Comparison of ENCODE assay signal across 11 cellular contexts in genomic region chr6:36067374-36068011, GRCh38. TPM values are rescaled to one million over a fixed set of nuclear protein-coding genes. Genes with fewer than 3 reads are reported as not detected.
DNase-seq lines count a peak whose midpoint lies in the region; ATAC-seq and TF ChIP-seq lines count a peak whose summit lies in the region.
"Had no signal": no experiment of that assay in that cellular context is flagged by ENCODE, and none has a peak within 500 bp of the region (broad histone marks: within the 10 kb centered on the region; RNA-seq: fewer than 3 reads in every experiment).

No MANE protein-coding gene starts in this region.

- POLR2A ChIA-PET in HEK293 (lab: Yijun Ruan, JAX) (interaction anchor here (0.9 kb wide), 1 partner anchor 38 kb away, joined by 3 read pairs; no protein-coding TSS in a partner anchor), HEK293T (lab: Yijun Ruan, JAX) (interaction anchor here (3.0 kb wide), 1 partner anchor 39 kb away, joined by 20 read pairs; the partner anchor contains the start of gene MAPK14)

- H3K4me3 ChIP-seq in HEK293 (ENCODE audit: low read depth, low read length) (no peak overlapping the region), mucosa of descending colon (no peak overlapping the region)

- H3K27ac ChIP-seq in HEK293 (ENCODE audit: extremely low read depth, low read depth, low read length), result no peak overlapping the region

- no peak for ATAC-seq in central memory CD8-positive, alpha-beta T cell (replicated peaks; ENCODE audit: extremely low read depth, poor library complexity, severe bottlenecking)
- ATAC-seq in mucosa of descending colon, result peak; percentile 74
- ATAC-seq in GM18909 (IDR thresholded peaks at IDR 0.05; ENCODE audit: poor library complexity, unreplicated experiment), result no peak
- no peak for ATAC-seq in GM19324 (IDR thresholded peaks at IDR 0.05; ENCODE audit: low FRiP score, unreplicated experiment)

- peaks cover 1% of the 10 kb centered on the region for H3K36me3 Mint-ChIP-seq in central memory CD8-positive, alpha-beta T cell (ENCODE audit: insufficient read depth)

- CTCF ChIA-PET in HEK293 (lab: Yijun Ruan, JAX), result interaction anchor here (0.5 to 11.1 kb wide), 3 partner anchors 27 to 220 kb away, joined by 3 to 85 read pairs (median 36); partner anchors contain the start of gene MAPK14
- CTCF ChIA-PET in HEK293T (lab: Yijun Ruan, JAX), result interaction anchor here (0.7 kb wide), 1 partner anchor 27 kb away, joined by 5 read pairs; no protein-coding TSS in a partner anchor

- peaks cover 70% of the 10 kb centered on the region for H3K4me1 Mint-ChIP-seq in central memory CD8-positive, alpha-beta T cell

- no peaks in the 10 kb centered on the region for H3K9me3 ChIP-seq in HEK293 (ENCODE audit: control insufficient read depth, insufficient read depth, low read depth, low read length)
- H3K9me3 ChIP-seq in mucosa of descending colon, result no peaks in the 10 kb centered on the region

- no peaks in the 10 kb centered on the region for H3K27me3 Mint-ChIP-seq in central memory CD8-positive, alpha-beta T cell

- intact Hi-C loops in mucosa of descending colon (cut with DNase I, micrococcal nuclease), result no loop called here

- DNase-seq in AG20443 (ENCODE audit: low spot score), result peak; percentile 11
- DNase-seq in central memory CD8-positive, alpha-beta T cell (ENCODE audit: low spot score in 2 of 2), result no peak
- no peak for DNase-seq in mucosa of descending colon
- DNase-seq in SIG-M5 (lab: John Stamatoyannopoulos, UW), result no peak
- DNase-seq in HEK293T (ENCODE audit: extremely low spot score), result no peak
- DNase-seq: caudate nucleus; hippocampal formation; stimulated activated CD4-positive, alpha-beta T cell treated with anti-CD3 and anti-CD28 coated beads, Interleukin-1b, Interleukin-23, amount 100 ng/mL, for 48 hours had no signal

- TF ChIP-seq CTCF in HEK293 (tag by site-specific recombination; IDR thresholded peaks at IDR 0.05), result no peak
- TF ChIP-seq CTCF in mucosa of descending colon (IDR thresholded peaks at IDR 0.05), result no peak

- H3K4me3 Mint-ChIP-seq in central memory CD8-positive, alpha-beta T cell, result no peak overlapping the region

- no peaks in the 10 kb centered on the region for H3K9me3 Mint-ChIP-seq in central memory CD8-positive, alpha-beta T cell

- H3K4me1 ChIP-seq in HEK293 (ENCODE audit: control insufficient read depth, insufficient read depth, low read length) (peaks cover 27% of the 10 kb centered on the region), mucosa of descending colon (ENCODE audit: low read depth) (peaks cover 34% of the 10 kb centered on the region)

- H3K27ac Mint-ChIP-seq in central memory CD8-positive, alpha-beta T cell (ENCODE audit: low read depth), result peak overlapping the region; percentile 0

- peaks cover 0 to 4% of the 10 kb centered on the region in 2 experiments; a peak in 1 of 3 replicates for H3K36me3 ChIP-seq in HEK293 (ENCODE audit: control insufficient read depth in 2 of 2, insufficient read depth in 1 of 2, low read length in 2 of 2)
- H3K36me3 ChIP-seq in mucosa of descending colon (ENCODE audit: low read depth), result no peaks in the 10 kb centered on the region

TF ChIP-seq in HEK293, 187 proteins besides CTCF, POLR2A, EP300 and RAD21:
- 0 out of 2 replicates have a peak, but pooled peaks have one; percentile 26 for TF ChIP-seq ZXDB (tag by site-specific recombination; IDR thresholded peaks at IDR 0.05)
- no peak for TF ChIP-seq ZNF645 (tag by site-specific recombination; IDR thresholded peaks at IDR 0.05)
- TF ChIP-seq, protein P1, sequence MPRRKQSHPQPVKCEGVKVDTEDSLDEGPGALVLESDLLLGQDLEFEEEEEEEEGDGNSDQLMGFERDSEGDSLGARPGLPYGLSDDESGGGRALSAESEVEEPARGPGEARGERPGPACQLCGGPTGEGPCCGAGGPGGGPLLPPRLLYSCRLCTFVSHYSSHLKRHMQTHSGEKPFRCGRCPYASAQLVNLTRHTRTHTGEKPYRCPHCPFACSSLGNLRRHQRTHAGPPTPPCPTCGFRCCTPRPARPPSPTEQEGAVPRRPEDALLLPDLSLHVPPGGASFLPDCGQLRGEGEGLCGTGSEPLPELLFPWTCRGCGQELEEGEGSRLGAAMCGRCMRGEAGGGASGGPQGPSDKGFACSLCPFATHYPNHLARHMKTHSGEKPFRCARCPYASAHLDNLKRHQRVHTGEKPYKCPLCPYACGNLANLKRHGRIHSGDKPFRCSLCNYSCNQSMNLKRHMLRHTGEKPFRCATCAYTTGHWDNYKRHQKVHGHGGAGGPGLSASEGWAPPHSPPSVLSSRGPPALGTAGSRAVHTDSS (tag by site-specific recombination; IDR thresholded peaks at IDR 0.05), result no peak
- no peak for TF ChIP-seq ZNF664 (tag by site-specific recombination; IDR thresholded peaks at IDR 0.05)
- TF ChIP-seq ZNF394 (tag by site-specific recombination; IDR thresholded peaks at IDR 0.05; ENCODE audit: borderline replicate concordance), result no peak
- no peak for TF ChIP-seq WT1 (tag by site-specific recombination; IDR thresholded peaks at IDR 0.05)

TF ChIP-seq in HEK293T, 16 proteins besides CTCF, POLR2A, EP300 and RAD21:
- no peak for TF ChIP-seq TARDBP (IDR thresholded peaks at IDR 0.05)
- TF ChIP-seq CTBP1 (IDR thresholded peaks at IDR 0.05; ENCODE audit: borderline replicate concordance), result no peak
- no peak for TF ChIP-seq SP1 (IDR thresholded peaks at IDR 0.05)
- no peak for TF ChIP-seq ARNT (IDR thresholded peaks at IDR 0.05)
- no peak for TF ChIP-seq SUZ12 (IDR thresholded peaks at IDR 0.05)
- no peak for TF ChIP-seq ELF4 (IDR thresholded peaks at IDR 0.05)
- TF ChIP-seq LEF1 (IDR thresholded peaks at IDR 0.05; ENCODE audit: borderline replicate concordance), result no peak
TF ChIP-seq in HEK293T: peak in this region for 0.

RNA-seq across cellular contexts. Expression of gene MAPK14, which starts 39.9 kb away (rescaled TPM):
- total RNA-seq in mucosa of descending colon, result 10 to 100 TPM; 56.1 to 67.7 (median 63.2) TPM

RNA-seq across cellular contexts. Expression of gene SLC26A8, which starts 43.1 kb away (rescaled TPM):
- total RNA-seq in mucosa of descending colon, result 1 to 10 TPM in 1 of 3 donors, under 1 TPM in 2; 0.28 to 1.0 (median 0.35) TPM
